ENCODE assay signal across 15 cellular contexts in genomic region chr12:126708492-126708896, GRCh38.
DNase-seq lines count a peak whose midpoint lies in the region; ATAC-seq lines count a peak whose summit lies in the region.
"Had no signal": no experiment of that assay in that cellular context is flagged by ENCODE, and none has a peak within 500 bp of the region (broad histone marks: within the 10 kb centered on the region; RNA-seq: fewer than 3 reads in every experiment).

No MANE protein-coding gene starts in this region.

- H3K9me3 ChIP-seq in adipocyte (ENCODE audit: control insufficient read depth, low read length), result no peaks in the 10 kb centered on the region
- H3K9me3 ChIP-seq: neutrophil had no signal

- intact Hi-C loops in left ventricle myocardium superior (cut with micrococcal nuclease), result no loop called here

- H3K9ac ChIP-seq in adipocyte (ENCODE audit: low read length), result no peak overlapping the region

- H3K27me3 ChIP-seq in adipocyte (replicated peaks; ENCODE audit: control insufficient read depth, insufficient read depth, low read length), result peaks cover 7% of the 10 kb centered on the region
- H3K27me3 ChIP-seq: neutrophil, SJSA1 had no signal

- no peaks in the 10 kb centered on the region for H3K36me3 ChIP-seq in adipocyte (ENCODE audit: control insufficient read depth, insufficient read depth, low read length, severe bottlenecking)
- H3K36me3 ChIP-seq: neutrophil, SJSA1 had no signal

- no peak overlapping the region for H3K4me3 ChIP-seq in adipocyte (ENCODE audit: low read length)
- H3K4me3 ChIP-seq: SJSA1 had no signal

- H3K4me1 ChIP-seq in adipocyte (ENCODE audit: control insufficient read depth, insufficient read depth, low read length), result peaks cover 10% of the 10 kb centered on the region
- H3K4me1 ChIP-seq: SJSA1 had no signal

- no peak for ATAC-seq in left ventricle myocardium superior
- no peak for ATAC-seq in GM21423 (IDR thresholded peaks at IDR 0.05; ENCODE audit: unreplicated experiment)

- DNase-seq in activated effector memory CD4-positive, alpha-beta T cell treated with anti-CD3 and anti-CD28 coated beads, Interleukin-2, amount 50 U/mL, for 16 hours, result peak; percentile 67
- no peak for DNase-seq in activated effector memory CD4-positive, alpha-beta T cell treated with Interleukin-2 at 50 U/mL for 16 hours
- DNase-seq in H4 (ENCODE audit: low spot score) (peak; percentile 80), adipocyte (ENCODE audit: low read depth) (peak; percentile 1), myocyte (ENCODE audit: low read depth) (peak; percentile 80), left ventricle myocardium superior (no peak), NCI-H2081 (lab: John Stamatoyannopoulos, UW) (no peak)
- DNase-seq: DMS53; hippocampal formation; NCI-H1694; NCI-H748 treated with DMSO at 0.1 percent for 48 hours; stimulated activated CD8-positive, alpha-beta memory T cell treated with anti-CD3 and anti-CD28 coated beads, Interleukin-4, amount 100 ng/mL, for 48 hours had no signal

Comparison
In these comparisons a context has a peak if more than half of its experiments do, and no peak if none do; other contexts are left out.
1. DNase-seq: peak in activated effector memory CD4-positive, alpha-beta T cell treated with anti-CD3 and anti-CD28 coated beads, Interleukin-2, amount 50 U/mL, for 16 hours (single experiment), H4 (single experiment), adipocyte (single experiment) and myocyte (single experiment); none in activated effector memory CD4-positive, alpha-beta T cell treated with Interleukin-2 at 50 U/mL for 16 hours (single experiment), left ventricle myocardium superior (single experiment) and NCI-H2081 (0 of 2).